ENCODE assay signal across 15 cellular contexts in the genomic region with DNA sequence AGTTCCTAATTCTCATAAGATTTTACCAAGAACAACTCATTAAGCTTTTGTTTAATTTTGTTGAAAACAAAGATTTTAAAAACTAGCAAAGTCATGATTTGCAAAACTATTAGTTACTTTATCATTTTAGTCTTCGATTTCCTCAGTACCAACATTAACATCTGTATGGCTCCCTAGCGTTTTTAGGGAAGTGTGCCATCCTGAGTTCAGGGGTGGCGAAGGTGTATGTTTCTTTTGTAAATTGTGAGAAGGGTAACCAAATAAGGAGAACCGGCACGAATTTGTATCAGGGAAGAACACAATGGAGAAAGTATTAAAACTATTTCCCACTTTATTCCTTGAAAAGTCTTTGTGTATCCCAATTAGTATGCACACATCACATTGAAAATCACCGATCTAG.
DNase-seq lines count a peak whose midpoint lies in the region; ATAC-seq and TF ChIP-seq lines count a peak whose summit lies in the region.
"Had no signal": no experiment of that assay in that cellular context is flagged by ENCODE, and none has a peak within 500 bp of the region (broad histone marks: within the 10 kb centered on the region; RNA-seq: fewer than 3 reads in every experiment).

No MANE protein-coding gene starts in this region.

- H3K27me3 ChIP-seq in HUES48 (ENCODE audit: control insufficient read depth, insufficient read depth, low read length) (peaks cover 20% of the 10 kb centered on the region; the same call in 1 of the 2 replicates), foreskin keratinocyte (no peaks in the 10 kb centered on the region), iPS-20b (ENCODE audit: insufficient read depth, low read length) (peaks cover 9% of the 10 kb centered on the region; the same call in 1 of the 2 replicates), uterus (no peaks in the 10 kb centered on the region)
- H3K27me3 ChIP-seq: BLaER1 had no signal

- H3K4me3 ChIP-seq in HUES48 (ENCODE audit: low read depth, low read length), result peak overlapping the region; percentile 3; the same call in 1 of the 2 replicates
- H3K4me3 ChIP-seq in iPS-20b (ENCODE audit: low read length), result peak overlapping the region; percentile 10; the same call in 1 of the 2 replicates
- no peak overlapping the region for H3K4me3 ChIP-seq in uterus
- H3K4me3 ChIP-seq: BLaER1 had no signal

- H3K9me3 ChIP-seq in HUES48 (ENCODE audit: control insufficient read depth, insufficient read depth, low read length) (no peaks in the 10 kb centered on the region), iPS-20b (ENCODE audit: insufficient read depth, low read depth, low read length) (no peaks in the 10 kb centered on the region; the same call in 1 of the 2 replicates), uterus (no peaks in the 10 kb centered on the region)
- H3K9me3 ChIP-seq: BLaER1, Caco-2 had no signal

- H3K27ac ChIP-seq in HUES48 (ENCODE audit: low read depth, low read length) (no peak overlapping the region), foreskin keratinocyte (peak overlapping the region; percentile 15), iPS-20b (ENCODE audit: low read length) (no peak overlapping the region), uterus (no peak overlapping the region)
- H3K27ac ChIP-seq: BLaER1, C4-2B had no signal

- DNase-seq in foreskin keratinocyte, result no peak
- DNase-seq in T-helper 9 cell, result no peak
- DNase-seq in uterus, result no peak
- no peak for DNase-seq in AG08396 (ENCODE audit: low spot score)
- DNase-seq: Caco-2; CD4-positive, CD25-positive, alpha-beta regulatory T cell; CD8-positive, alpha-beta T cell; DMS153; DND-41; H9 had no signal

- no peak for TF ChIP-seq CTCF in foreskin keratinocyte (conservative IDR thresholded peaks at IDR 0.05)
- TF ChIP-seq CTCF in uterus (IDR thresholded peaks at IDR 0.05), result no peak

- intact Hi-C loops in uterus (cut with DNase I; ENCODE audit: low total_unique reads), result no loop called here

- H3K9ac ChIP-seq in HUES48 (ENCODE audit: low read depth, low read length) (no peak overlapping the region), iPS-20b (ENCODE audit: low read depth, low read length) (no peak overlapping the region)
- H3K9ac ChIP-seq: BLaER1 had no signal

- no peak for ATAC-seq in foreskin keratinocyte
- ATAC-seq: CD8-positive, alpha-beta T cell; HCT116 had no signal

- no peak for TF ChIP-seq POLR2A in uterus (IDR thresholded peaks at IDR 0.05)

- H3K36me3 ChIP-seq in HUES48 (ENCODE audit: control insufficient read depth, insufficient read depth, low read length), result no peaks in the 10 kb centered on the region
- no peaks in the 10 kb centered on the region for H3K36me3 ChIP-seq in iPS-20b (ENCODE audit: insufficient read depth, low read depth, low read length)
- H3K36me3 ChIP-seq in uterus, result no peaks in the 10 kb centered on the region
- H3K36me3 ChIP-seq: BLaER1 had no signal

- peaks cover 26% of the 10 kb centered on the region for H3K4me1 ChIP-seq in HUES48 (ENCODE audit: control insufficient read depth, insufficient read depth, low read length)
- no peaks in the 10 kb centered on the region for H3K4me1 ChIP-seq in foreskin keratinocyte
- peaks cover 28% of the 10 kb centered on the region for H3K4me1 ChIP-seq in iPS-20b (ENCODE audit: insufficient read depth, low read length)
- no peaks in the 10 kb centered on the region for H3K4me1 ChIP-seq in uterus
- H3K4me1 ChIP-seq: BLaER1, Caco-2 had no signal

Comparison
In these comparisons a context has a peak if more than half of its experiments do, and no peak if none do; other contexts are left out.
1. H3K4me3 ChIP-seq: peak in HUES48 (single experiment) and iPS-20b (single experiment); none in uterus (0 of 2).